Comparison of ENCODE assay signal across 23 cellular contexts in the genomic region with DNA sequence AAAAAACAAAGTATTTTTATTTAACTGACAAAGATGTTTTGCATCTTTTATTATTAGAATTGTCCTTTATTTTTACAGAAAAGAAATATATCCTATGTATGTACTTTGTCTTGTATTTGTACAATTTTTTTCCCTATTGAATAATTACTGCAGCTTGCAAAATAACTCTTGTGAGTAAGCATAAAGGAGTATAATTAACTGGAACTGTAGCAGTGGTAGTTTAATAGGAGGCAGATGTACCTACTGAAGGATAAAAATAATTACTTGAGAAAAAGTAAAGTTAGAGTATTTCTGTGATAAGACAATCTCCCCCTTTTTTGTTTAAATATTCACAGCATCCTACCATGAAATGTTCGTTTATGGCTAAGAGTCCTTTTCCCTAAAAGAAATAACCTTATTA. TPM values are rescaled to one million over a fixed set of nuclear protein-coding genes. Genes with fewer than 3 reads are reported as not detected.
DNase-seq lines count a peak whose midpoint lies in the region; ATAC-seq, FAIRE-seq and TF ChIP-seq lines count a peak whose summit lies in the region.
"Had no signal": no experiment of that assay in that cellular context is flagged by ENCODE, and none has a peak within 500 bp of the region (broad histone marks: within the 10 kb centered on the region; RNA-seq: fewer than 3 reads in every experiment).

No MANE protein-coding gene starts in this region.

- TF ChIP-seq POLR2A in A549 (IDR thresholded peaks at IDR 0.05; ENCODE audit: low read length) = no peak

- H3K9me3 ChIP-seq in A549 (no peaks in the 10 kb centered on the region), adipocyte (ENCODE audit: control insufficient read depth, low read length) (no peaks in the 10 kb centered on the region), A673 (ENCODE audit: low read depth, low read length, poor library complexity, severe bottlenecking) (no peaks in the 10 kb centered on the region)
- H3K9me3 ChIP-seq: MG63 had no signal

- ATAC-seq in A549 (no peak), GM18858 (IDR thresholded peaks at IDR 0.05; ENCODE audit: unreplicated experiment) (no peak), HG02981 (IDR thresholded peaks at IDR 0.05; ENCODE audit: unreplicated experiment) (no peak), HG03139 (IDR thresholded peaks at IDR 0.05; ENCODE audit: unreplicated experiment) (no peak)

- CTCF ChIA-PET in A549 (lab: Yijun Ruan, JAX) (interaction anchor here (1.2 to 3.5 kb wide), 3 partner anchors 14 to 283 kb away, joined by 3 to 10 read pairs (median 4); no protein-coding TSS in a partner anchor), A673 (lab: Charles Lee) (no interaction called here)

- H3K4me1 ChIP-seq in A549 (peaks cover 84% of the 10 kb centered on the region), adipocyte (ENCODE audit: control insufficient read depth, insufficient read depth, low read length) (peaks cover 49% of the 10 kb centered on the region), A673 (ENCODE audit: insufficient read depth, low read length, poor library complexity, severe bottlenecking) (peaks cover 8% of the 10 kb centered on the region)

- H3K27ac ChIP-seq in A549 (no peak overlapping the region), A673 (ENCODE audit: low read depth, low read length, poor library complexity, severe bottlenecking) (no peak overlapping the region)
- H3K27ac ChIP-seq: C4-2B, HL-60 had no signal

- no peak for DNase-seq in A549 (ENCODE audit: low read depth in 1 of 2, low spot score in 1 of 2)
- DNase-seq in EH (ENCODE audit: low read depth) = peak; percentile 32
- peak; percentile 42 for DNase-seq in adipocyte (ENCODE audit: low read depth)
- DNase-seq in frontal cortex (ENCODE audit: low spot score in 2 of 2) = no peak
- no peak for DNase-seq in A673 (ENCODE audit: low spot score)
- DNase-seq: AML-193, DMS79 treated with DMSO at 0.1 percent for 48 hours, IMR-90, Kasumi-1, MG63, NCI-H1092, NCI-H2081, NCI-H2171 treated with DMSO at 0.1 percent for 48 hours, NCI-H446, NCI-H526 treated with DMSO at 0.1 percent for 48 hours, Right ventricle myocardium superior had no signal

- H3K4me3 ChIP-seq in A549 = no peak overlapping the region
- H3K4me3 ChIP-seq in adipocyte (ENCODE audit: low read length) = no peak overlapping the region
- H3K4me3 ChIP-seq in A673 (ENCODE audit: low read depth, low read length, poor library complexity, severe bottlenecking) = no peak overlapping the region
- H3K4me3 ChIP-seq: GM12878, MG63 had no signal

- H3K36me3 ChIP-seq in adipocyte (ENCODE audit: control insufficient read depth, insufficient read depth, low read length, severe bottlenecking) (no peaks in the 10 kb centered on the region), A673 (ENCODE audit: insufficient read depth, low read length, poor library complexity, severe bottlenecking) (no peaks in the 10 kb centered on the region)
- H3K36me3 ChIP-seq: MG63 had no signal

- no peaks in the 10 kb centered on the region for H3K27me3 ChIP-seq in adipocyte (replicated peaks; ENCODE audit: control insufficient read depth, insufficient read depth, low read length)
- no peaks in the 10 kb centered on the region for H3K27me3 ChIP-seq in A673 (replicated peaks; ENCODE audit: insufficient read depth, low read depth, low read length, poor library complexity)
- H3K27me3 ChIP-seq: MG63 had no signal

- peak overlapping the region; percentile 5; the same call in 2 of the 3 replicates for H3K4me2 ChIP-seq in A549

- FAIRE-seq in A549 (lab: Jason Lieb, UNC) (peak; percentile 65), frontal cortex (lab: Jason Lieb, UNC) (peak; percentile 85)
- FAIRE-seq: GM12878, GM18507 had no signal

- WGBS in A549 (ENCODE audit: missing lambda C conversion rate) = 67% methylated on average over 1 of the region's 1 CpG

- H3K9ac ChIP-seq in adipocyte (ENCODE audit: low read length) = peak overlapping the region; percentile 5

- intact Hi-C loops in A673 (cut with micrococcal nuclease; ENCODE audit: unreplicated experiment) = no loop called here

- TF ChIP-seq CTCF in A549 (IDR thresholded peaks at IDR 0.05) = no peak
- TF ChIP-seq CTCF in A673 (conservative IDR thresholded peaks at IDR 0.05; ENCODE audit: low read depth, low read length) = no peak

- TF ChIP-seq EP300 in A549 (IDR thresholded peaks at IDR 0.05) = no peak

- TF ChIP-seq RAD21 in A549 (conservative IDR thresholded peaks at IDR 0.05 in 1 of 2, IDR thresholded peaks at IDR 0.05 in 1 of 2) = no peak

- POLR2A ChIA-PET in A549 (lab: Yijun Ruan, JAX) = no interaction called here
- POLR2A ChIA-PET in A673 (lab: Charles Lee; ENCODE audit: low non-redundant PET) = no interaction called here

- BruUV-seq in A673 (replicated peaks; lab: Mats Ljungman, UMichigan) = no TSS peak

TF ChIP-seq in A549, 52 proteins besides CTCF, POLR2A, EP300 and RAD21:
- no peak for TF ChIP-seq ZFP36 (IDR thresholded peaks at IDR 0.05; ENCODE audit: borderline replicate concordance, partially characterized antibody)
- TF ChIP-seq NFE2L2 (conservative IDR thresholded peaks at IDR 0.05; ENCODE audit: low read length) = no peak
- TF ChIP-seq GATA3 (IDR thresholded peaks at IDR 0.05; ENCODE audit: borderline replicate concordance) = no peak
- no peak for TF ChIP-seq ZC3H11A (IDR thresholded peaks at IDR 0.05)
- TF ChIP-seq, protein P1, sequence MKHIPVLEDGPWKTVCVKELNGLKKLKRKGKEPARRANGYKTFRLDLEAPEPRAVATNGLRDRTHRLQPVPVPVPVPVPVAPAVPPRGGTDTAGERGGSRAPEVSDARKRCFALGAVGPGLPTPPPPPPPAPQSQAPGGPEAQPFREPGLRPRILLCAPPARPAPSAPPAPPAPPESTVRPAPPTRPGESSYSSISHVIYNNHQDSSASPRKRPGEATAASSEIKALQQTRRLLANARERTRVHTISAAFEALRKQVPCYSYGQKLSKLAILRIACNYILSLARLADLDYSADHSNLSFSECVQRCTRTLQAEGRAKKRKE (CRISPR knock-in tag; IDR thresholded peaks at IDR 0.05; ENCODE audit: low read depth) = no peak
- TF ChIP-seq KDM5A (IDR thresholded peaks at IDR 0.05) = no peak
- TF ChIP-seq ZSCAN20 (CRISPR knock-in tag; IDR thresholded peaks at IDR 0.05) = no peak
- TF ChIP-seq KDM1A (IDR thresholded peaks at IDR 0.05; ENCODE audit: low read depth) = no peak
- TF ChIP-seq, protein P2, sequence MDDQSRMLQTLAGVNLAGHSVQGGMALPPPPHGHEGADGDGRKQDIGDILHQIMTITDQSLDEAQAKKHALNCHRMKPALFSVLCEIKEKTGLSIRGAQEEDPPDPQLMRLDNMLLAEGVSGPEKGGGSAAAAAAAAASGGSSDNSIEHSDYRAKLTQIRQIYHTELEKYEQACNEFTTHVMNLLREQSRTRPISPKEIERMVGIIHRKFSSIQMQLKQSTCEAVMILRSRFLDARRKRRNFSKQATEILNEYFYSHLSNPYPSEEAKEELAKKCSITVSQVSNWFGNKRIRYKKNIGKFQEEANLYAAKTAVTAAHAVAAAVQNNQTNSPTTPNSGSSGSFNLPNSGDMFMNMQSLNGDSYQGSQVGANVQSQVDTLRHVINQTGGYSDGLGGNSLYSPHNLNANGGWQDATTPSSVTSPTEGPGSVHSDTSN (IDR thresholded peaks at IDR 0.05) = no peak
- no peak for TF ChIP-seq HEYL (CRISPR knock-in tag; IDR thresholded peaks at IDR 0.05)

RNA-seq across cellular contexts. Expression of a gene that starts 34.7 kb away (rescaled TPM):
- polyA plus RNA-seq in A549 (2011; rRNA removed) (145 and 204 TPM in 2 replicates), A549 (2017; fragmentation: RNase III; extraction: RNeasy Plus Mini Kit Qiagen cat#74134 plus additional on column Dnase treatment) (62.4 to 76.9 TPM (median 65.7 TPM) in 3 replicates)
- 27.9 and 34.9 TPM in 2 replicates for polyA plus RNA-seq in A549 (2012; cell fraction: cytosol; rRNA removed)
- polyA plus RNA-seq in A549 (2012; cell fraction: nucleus; rRNA removed) = 23.7 and 39.5 TPM in 2 replicates
- polyA minus RNA-seq in A549 (2011; rRNA and poly(A)+ RNA removed) = 153 and 167 TPM in 2 replicates
- total RNA-seq in frontal cortex (127 TPM), A673 (2021) (32.1 and 35.0 TPM in 2 replicates)

Comparison
In these comparisons a context has a peak if more than half of its experiments do, and no peak if none do; other contexts are left out.
1. DNase-seq: peak in EH (single experiment) and adipocyte (single experiment); none in A549 (0 of 2), frontal cortex (0 of 2) and A673 (single experiment).